12 cellular contexts compared by ENCODE assay signal in the genomic region with DNA sequence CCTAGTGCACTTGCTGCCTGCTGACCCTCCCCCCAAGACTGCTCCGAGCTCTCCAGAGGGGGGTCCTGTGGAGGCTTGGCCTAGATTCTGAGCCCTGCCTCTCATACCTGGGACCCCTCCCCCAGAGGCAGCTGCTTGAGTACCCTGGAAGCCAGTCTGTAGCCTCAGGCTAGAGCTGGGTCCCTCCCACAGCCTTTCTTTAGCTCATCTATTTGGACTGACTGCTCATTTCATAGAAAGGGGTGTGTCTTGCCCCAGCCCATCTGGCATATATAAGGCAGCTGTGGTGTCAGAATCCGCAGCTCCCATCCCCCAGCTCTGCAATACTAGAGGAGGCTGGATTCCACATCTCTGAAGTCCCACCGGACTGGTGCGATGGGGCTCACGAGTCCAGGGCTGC. TPM values are rescaled to one million over a fixed set of nuclear protein-coding genes. Genes with fewer than 3 reads are reported as not detected.
DNase-seq lines count a peak whose midpoint lies in the region; ATAC-seq and TF ChIP-seq lines count a peak whose summit lies in the region.
"Had no signal": no experiment of that assay in that cellular context is flagged by ENCODE, and none has a peak within 500 bp of the region (broad histone marks: within the 10 kb centered on the region; RNA-seq: fewer than 3 reads in every experiment).

No MANE protein-coding gene starts in this region.

- H2AFZ ChIP-seq in Loucy (ENCODE audit: low read length) = peak overlapping the region; percentile 69; the same call in 1 of the 2 replicates

- peak overlapping the region; percentile 52 for H3K4me2 ChIP-seq in Loucy (ENCODE audit: low read depth, low read length, poor library complexity, severe bottlenecking)

- H3K4me3 ChIP-seq in AG10803 (ENCODE audit: low read length) = peak overlapping the region; percentile 34; the same call in 1 of the 2 replicates
- no peak overlapping the region for H3K4me3 ChIP-seq in Loucy (ENCODE audit: low read length, poor library complexity, severe bottlenecking)

- H3K27me3 ChIP-seq in Loucy (ENCODE audit: insufficient read depth, low read length, poor library complexity, severe bottlenecking) = no peaks in the 10 kb centered on the region

- peak overlapping the region; percentile 95 for H3K27ac Mint-ChIP-seq in glutamatergic neuron (ENCODE audit: unreplicated experiment)

- DNase-seq in AG10803 (ENCODE audit: low read depth) (peak; percentile 39), NCI-H82 treated with DMSO at 0.1 percent for 48 hours (lab: John Stamatoyannopoulos, UW; ENCODE audit: unreplicated experiment) (peak; percentile 76), glutamatergic neuron (peak; percentile 84), NCI-H774 (lab: John Stamatoyannopoulos, UW) (no peak), ACHN (no peak), inferior parietal cortex (ENCODE audit: extremely low spot score) (no peak)
- DNase-seq: CD8-positive, alpha-beta memory T cell; effector CD8-positive, alpha-beta T cell; kidney; NCI-H510A had no signal

- no peak overlapping the region for H3K9ac ChIP-seq in Loucy (ENCODE audit: low read depth, low read length, poor library complexity, severe bottlenecking)

- in situ Hi-C loops in ACHN (cut with HindIII; ENCODE audit: low pct_ligation_motif_present, low pct_unique_long_range_greater_than_20kb, low sequenced_read_pairs) = no loop called here

- H3K4me1 Mint-ChIP-seq in glutamatergic neuron (ENCODE audit: low read depth, unreplicated experiment) = peaks cover 60% of the 10 kb centered on the region

- no peaks in the 10 kb centered on the region for H3K9me3 ChIP-seq in Loucy (ENCODE audit: insufficient read depth, low read depth, low read length)

- no peak for ATAC-seq in GM18873 (IDR thresholded peaks at IDR 0.05; ENCODE audit: low FRiP score, unreplicated experiment)

- H3K79me2 ChIP-seq in Loucy (ENCODE audit: insufficient read depth, low read length) = no peaks in the 10 kb centered on the region

- H3K9me3 Mint-ChIP-seq in glutamatergic neuron (ENCODE audit: unreplicated experiment) = peaks cover 29% of the 10 kb centered on the region
- H3K9me3 Mint-ChIP-seq: CD8-positive, alpha-beta memory T cell had no signal

- no peaks in the 10 kb centered on the region for H3F3A ChIP-seq in Loucy (ENCODE audit: low read depth)

- peaks cover 24% of the 10 kb centered on the region for H3K27me3 Mint-ChIP-seq in glutamatergic neuron (ENCODE audit: unreplicated experiment)

- TF ChIP-seq CTCF in AG10803 (conservative IDR thresholded peaks at IDR 0.05; ENCODE audit: low read length) (no peak), Loucy (conservative IDR thresholded peaks at IDR 0.05; ENCODE audit: low read length) (no peak), glutamatergic neuron (IDR thresholded peaks at IDR 0.05; ENCODE audit: partially characterized antibody, unreplicated experiment) (no peak)

- H3K4me3 Mint-ChIP-seq in glutamatergic neuron (ENCODE audit: unreplicated experiment) = peak overlapping the region; percentile 93
- H3K4me3 Mint-ChIP-seq: CD8-positive, alpha-beta memory T cell had no signal

- no peaks in the 10 kb centered on the region for H3K9me2 ChIP-seq in Loucy (replicated peaks; ENCODE audit: low read depth, low read length)

- no peaks in the 10 kb centered on the region for H4K20me1 ChIP-seq in Loucy (ENCODE audit: insufficient read depth, low read length, poor library complexity, severe bottlenecking)

- H3K36me3 Mint-ChIP-seq in glutamatergic neuron (ENCODE audit: unreplicated experiment) = no peaks in the 10 kb centered on the region
- H3K36me3 Mint-ChIP-seq: CD8-positive, alpha-beta memory T cell had no signal

- H3K36me3 ChIP-seq in Loucy (ENCODE audit: insufficient read depth, low read length) = no peaks in the 10 kb centered on the region

- H3K4me1 ChIP-seq in Loucy (ENCODE audit: insufficient read depth, low read length, poor library complexity, severe bottlenecking) = no peaks in the 10 kb centered on the region

RNA-seq across cellular contexts. Expression of a gene that starts 26.1 kb away (rescaled TPM):
- total RNA-seq in glutamatergic neuron (ENCODE audit: unreplicated experiment) = 61.4 TPM

RNA-seq across cellular contexts. Expression of a gene that starts 26.5 kb away (rescaled TPM):
- 11.5 TPM for total RNA-seq in glutamatergic neuron (ENCODE audit: unreplicated experiment)

Comparison
In these comparisons a context has a peak if more than half of its experiments do, and no peak if none do; other contexts are left out.
1. DNase-seq: peak in AG10803 (single experiment), NCI-H82 treated with DMSO at 0.1 percent for 48 hours (single experiment) and glutamatergic neuron (single experiment); none in NCI-H774 (single experiment), ACHN (single experiment) and inferior parietal cortex (single experiment).